In genomic region chr7:5837153-5837552, GRCh38 we compare ENCODE assay signal across 6 cellular contexts. TPM values are rescaled to one million over a fixed set of nuclear protein-coding genes. Genes with fewer than 3 reads are reported as not detected.
"Had no signal": no experiment of that assay in that cellular context is flagged by ENCODE, and none has a peak within 500 bp of the region (broad histone marks: within the 10 kb centered on the region; RNA-seq: fewer than 3 reads in every experiment).

No MANE protein-coding gene starts in this region.

RNA-seq across cellular contexts. Expression of gene OCM, which starts 43.4 kb away (rescaled TPM):
- total RNA-seq: NCI-H460, PC-9, Peyer's patch, Right ventricle myocardium inferior, RPMI7951, SJCRH30 had no signal
